ENCODE assay signal across 20 cellular contexts in the genomic region with DNA sequence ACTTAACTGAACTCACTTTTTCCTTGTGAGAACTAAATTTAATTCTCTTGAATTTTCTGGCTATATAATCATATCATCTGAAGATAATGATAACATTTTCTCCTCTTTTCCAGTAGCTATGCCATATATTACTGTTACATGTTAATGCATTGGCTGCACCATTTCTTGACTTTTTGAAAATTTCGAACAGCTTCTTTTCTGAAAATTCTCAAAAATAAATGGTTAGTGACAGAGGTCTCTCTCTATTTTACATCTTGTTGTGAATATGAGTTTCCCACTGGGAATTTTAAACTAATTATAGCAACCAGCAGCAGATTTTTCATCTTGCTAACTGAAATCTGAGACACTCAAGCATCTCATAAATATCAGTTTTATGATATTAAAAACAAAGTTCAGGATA. TPM values are rescaled to one million over a fixed set of nuclear protein-coding genes. Genes with fewer than 3 reads are reported as not detected.
DNase-seq lines count a peak whose midpoint lies in the region; ATAC-seq and TF ChIP-seq lines count a peak whose summit lies in the region.
"Had no signal": no experiment of that assay in that cellular context is flagged by ENCODE, and none has a peak within 500 bp of the region (broad histone marks: within the 10 kb centered on the region; RNA-seq: fewer than 3 reads in every experiment).

No MANE protein-coding gene starts in this region.

- POLR2A ChIA-PET in HEK293 (lab: Yijun Ruan, JAX) = no interaction called here

- H3K36me3 ChIP-seq in HEK293 (ENCODE audit: control insufficient read depth in 2 of 2, insufficient read depth in 1 of 2, low read length in 2 of 2) = no peaks in the 10 kb centered on the region
- no peaks in the 10 kb centered on the region for H3K36me3 ChIP-seq in esophagus muscularis mucosa

- peak; percentile 65 for DNase-seq in SK-N-DZ (ENCODE audit: low spot score)
- DNase-seq in esophagus muscularis mucosa (ENCODE audit: extremely low spot score) = no peak
- DNase-seq in substantia nigra (lab: John Stamatoyannopoulos, UW) = no peak
- no peak for DNase-seq in NAMALWA (ENCODE audit: low spot score)
- no peak for DNase-seq in activated CD4-positive, alpha-beta T cell treated with anti-CD3 and anti-CD28 coated beads, Interleukin-2, amount 50 U/mL, for 4 hours
- DNase-seq: C1 segment of cervical spinal cord; CD8-positive, alpha-beta memory T cell; GM23248; HCEC 1CT; NCI-H1048; NCI-H1436; NCI-H2029; NCI-H446 treated with DMSO at 0.1 percent for 48 hours; NCI-H774; SHP77 had no signal

- H3K4me1 ChIP-seq in HEK293 (ENCODE audit: control insufficient read depth, insufficient read depth, low read length) = peaks cover 44% of the 10 kb centered on the region
- H3K4me1 ChIP-seq in esophagus muscularis mucosa = peaks cover 74 to 96% (median 80%) of the 10 kb centered on the region in 4 donors

- 97% methylated on average over 1 of the region's 1 CpG for WGBS in esophagus muscularis mucosa

- no peak for TF ChIP-seq POLR2A in esophagus muscularis mucosa (IDR thresholded peaks at IDR 0.05; ENCODE audit: low read depth)

- H3K9me3 ChIP-seq in HEK293 (ENCODE audit: control insufficient read depth, insufficient read depth, low read depth, low read length) = no peaks in the 10 kb centered on the region
- no peaks in the 10 kb centered on the region for H3K9me3 ChIP-seq in esophagus muscularis mucosa

- intact Hi-C loops in esophagus muscularis mucosa (cut with DNase I) = no loop called here

- no peak for TF ChIP-seq EP300 in esophagus muscularis mucosa (IDR thresholded peaks at IDR 0.05)

- H3K4me3 ChIP-seq in HEK293 (ENCODE audit: low read depth, low read length) = no peak overlapping the region
- H3K4me3 ChIP-seq in esophagus muscularis mucosa = no peak overlapping the region
- H3K4me3 ChIP-seq: GM23248 had no signal

- no peaks in the 10 kb centered on the region for H3K27me3 ChIP-seq in esophagus muscularis mucosa

- TF ChIP-seq CTCF in HEK293 (tag by site-specific recombination; IDR thresholded peaks at IDR 0.05) = no peak
- no peak for TF ChIP-seq CTCF in esophagus muscularis mucosa (IDR thresholded peaks at IDR 0.05)

- no peak for ATAC-seq in HG02840 (IDR thresholded peaks at IDR 0.05; ENCODE audit: low FRiP score, unreplicated experiment)
- no peak for ATAC-seq in HG03196 (IDR thresholded peaks at IDR 0.05; ENCODE audit: unreplicated experiment)

- H3K27ac ChIP-seq in HEK293 (ENCODE audit: extremely low read depth, low read depth, low read length) (no peak overlapping the region), esophagus muscularis mucosa (replicated peaks in 1 of 4) (peak overlapping the region; percentile 3 to 76 (median 30)), substantia nigra (ENCODE audit: low read depth, low read length, poor library complexity, severe bottlenecking) (peak overlapping the region; percentile 26)
- H3K27ac ChIP-seq: GM23248, HL-60, KMS-11 had no signal

- CTCF ChIA-PET in HEK293 (lab: Yijun Ruan, JAX) = interaction anchor here (0.6 kb wide), 1 partner anchor 28 kb away, joined by 3 read pairs; no protein-coding TSS in a partner anchor

TF ChIP-seq in HEK293, 187 proteins besides CTCF, POLR2A, EP300 and RAD21:
- TF ChIP-seq, protein P1, sequence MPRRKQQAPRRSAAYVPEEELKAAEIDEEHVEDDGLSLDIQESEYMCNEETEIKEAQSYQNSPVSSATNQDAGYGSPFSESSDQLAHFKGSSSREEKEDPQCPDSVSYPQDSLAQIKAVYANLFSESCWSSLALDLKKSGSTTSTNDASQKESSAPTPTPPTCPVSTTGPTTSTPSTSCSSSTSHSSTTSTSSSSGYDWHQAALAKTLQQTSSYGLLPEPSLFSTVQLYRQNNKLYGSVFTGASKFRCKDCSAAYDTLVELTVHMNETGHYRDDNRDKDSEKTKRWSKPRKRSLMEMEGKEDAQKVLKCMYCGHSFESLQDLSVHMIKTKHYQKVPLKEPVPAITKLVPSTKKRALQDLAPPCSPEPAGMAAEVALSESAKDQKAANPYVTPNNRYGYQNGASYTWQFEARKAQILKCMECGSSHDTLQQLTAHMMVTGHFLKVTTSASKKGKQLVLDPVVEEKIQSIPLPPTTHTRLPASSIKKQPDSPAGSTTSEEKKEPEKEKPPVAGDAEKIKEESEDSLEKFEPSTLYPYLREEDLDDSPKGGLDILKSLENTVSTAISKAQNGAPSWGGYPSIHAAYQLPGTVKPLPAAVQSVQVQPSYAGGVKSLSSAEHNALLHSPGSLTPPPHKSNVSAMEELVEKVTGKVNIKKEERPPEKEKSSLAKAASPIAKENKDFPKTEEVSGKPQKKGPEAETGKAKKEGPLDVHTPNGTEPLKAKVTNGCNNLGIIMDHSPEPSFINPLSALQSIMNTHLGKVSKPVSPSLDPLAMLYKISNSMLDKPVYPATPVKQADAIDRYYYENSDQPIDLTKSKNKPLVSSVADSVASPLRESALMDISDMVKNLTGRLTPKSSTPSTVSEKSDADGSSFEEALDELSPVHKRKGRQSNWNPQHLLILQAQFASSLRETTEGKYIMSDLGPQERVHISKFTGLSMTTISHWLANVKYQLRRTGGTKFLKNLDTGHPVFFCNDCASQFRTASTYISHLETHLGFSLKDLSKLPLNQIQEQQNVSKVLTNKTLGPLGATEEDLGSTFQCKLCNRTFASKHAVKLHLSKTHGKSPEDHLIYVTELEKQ (tag by site-specific recombination; IDR thresholded peaks at IDR 0.05; ENCODE audit: borderline replicate concordance) = no peak
- TF ChIP-seq PRDM6 (tag by site-specific recombination; IDR thresholded peaks at IDR 0.05) (peak; percentile 89), PATZ1 (tag by site-specific recombination; IDR thresholded peaks at IDR 0.05) (no peak), BCL6B (tag by site-specific recombination; IDR thresholded peaks at IDR 0.05) (no peak), SETDB1 (IDR thresholded peaks at IDR 0.05; ENCODE audit: insufficient read length, low read length) (no peak), ZBTB1 (tag by site-specific recombination; IDR thresholded peaks at IDR 0.05) (no peak), ZSCAN23 (tag by site-specific recombination; IDR thresholded peaks at IDR 0.05) (no peak)
- TF ChIP-seq, protein P2, sequence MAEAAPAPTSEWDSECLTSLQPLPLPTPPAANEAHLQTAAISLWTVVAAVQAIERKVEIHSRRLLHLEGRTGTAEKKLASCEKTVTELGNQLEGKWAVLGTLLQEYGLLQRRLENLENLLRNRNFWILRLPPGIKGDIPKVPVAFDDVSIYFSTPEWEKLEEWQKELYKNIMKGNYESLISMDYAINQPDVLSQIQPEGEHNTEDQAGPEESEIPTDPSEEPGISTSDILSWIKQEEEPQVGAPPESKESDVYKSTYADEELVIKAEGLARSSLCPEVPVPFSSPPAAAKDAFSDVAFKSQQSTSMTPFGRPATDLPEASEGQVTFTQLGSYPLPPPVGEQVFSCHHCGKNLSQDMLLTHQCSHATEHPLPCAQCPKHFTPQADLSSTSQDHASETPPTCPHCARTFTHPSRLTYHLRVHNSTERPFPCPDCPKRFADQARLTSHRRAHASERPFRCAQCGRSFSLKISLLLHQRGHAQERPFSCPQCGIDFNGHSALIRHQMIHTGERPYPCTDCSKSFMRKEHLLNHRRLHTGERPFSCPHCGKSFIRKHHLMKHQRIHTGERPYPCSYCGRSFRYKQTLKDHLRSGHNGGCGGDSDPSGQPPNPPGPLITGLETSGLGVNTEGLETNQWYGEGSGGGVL (tag by site-specific recombination; IDR thresholded peaks at IDR 0.05) = no peak

RNA-seq across cellular contexts. Expression of gene MBNL2, which starts 30.6 kb away (rescaled TPM):
- polyA plus RNA-seq in SK-N-DZ (2014; cell fraction: cytosol; rRNA removed) = 18.6 and 21.7 TPM in 2 replicates
- polyA plus RNA-seq in SK-N-DZ (2014; cell fraction: nucleus; rRNA removed) = 28.6 and 35.0 TPM in 2 replicates
- 100 to 1,000 TPM in 2 of 4 donors, 10 to 100 TPM in 2; 92.8 to 132 (median 101) TPM for total RNA-seq in esophagus muscularis mucosa
